8 cellular contexts compared by ENCODE assay signal in genomic region chr12:98229539-98229921, GRCh38.
"Had no signal": no experiment of that assay in that cellular context is flagged by ENCODE, and none has a peak within 500 bp of the region (broad histone marks: within the 10 kb centered on the region; RNA-seq: fewer than 3 reads in every experiment).

No MANE protein-coding gene starts in this region.

- ATAC-seq: GM23338, HepG2, K562 had no signal

- H3K9me3 Mint-ChIP-seq: GM23338, H9 had no signal

- H3K4me3 ChIP-seq: GM23338, K562 had no signal

- H3K27ac Mint-ChIP-seq: GM23338, H9, IgD-negative memory B cell had no signal

- H3K4me3 Mint-ChIP-seq: GM23338, H9, IgD-negative memory B cell had no signal

- H3K4me1 Mint-ChIP-seq: IgD-negative memory B cell had no signal

- H3K4me2 ChIP-seq: GM23338 had no signal

- H3K27ac ChIP-seq: HL-60 had no signal

- DNase-seq: H9, HCEC 1CT, KG1 had no signal

- H3K36me3 Mint-ChIP-seq: IgD-negative memory B cell had no signal
